ENCODE assay signal across 29 cellular contexts in genomic region chr4:147691820-147692219, GRCh38.
"Had no signal": no experiment of that assay in that cellular context is flagged by ENCODE, and none has a peak within 500 bp of the region (broad histone marks: within the 10 kb centered on the region; RNA-seq: fewer than 3 reads in every experiment).

No MANE protein-coding gene starts in this region.

- ATAC-seq: activated CD4-positive, CD25-positive, alpha-beta regulatory T cell treated with anti-CD3 and anti-CD28 coated beads, Interleukin-2, amount 50 U/mL, for 24 hours; activated CD8-positive, alpha-beta T cell treated with anti-CD3 and anti-CD28 coated beads for 36 hours; activated T-cell treated with anti-CD3 and anti-CD28 coated beads, Interleukin-2, amount 50 U/mL, for 4 hours; activated T-helper 17 cell treated with anti-CD3 and anti-CD28 coated beads, Interleukin-2, amount 50 U/mL, for 72 hours; effector memory CD8-positive, alpha-beta T cell; gastroesophageal sphincter; heart right ventricle had no signal

- H3K4me1 ChIP-seq: ascending aorta, breast epithelium, esophagus squamous epithelium, gastroesophageal sphincter, heart right ventricle had no signal

- DNase-seq: activated B cell treated with CpG ODN at 0.5 μM for 24 hours; activated CD4-positive, alpha-beta T cell treated with anti-CD3 and anti-CD28 coated beads for 48 hours; activated CD4-positive, alpha-beta T cell treated with anti-CD3 and anti-CD28 coated beads, Interleukin-2, amount 50 U/mL, for 1 hour; activated CD4-positive, alpha-beta T cell treated with anti-CD3 and anti-CD28 coated beads, Interleukin-2, amount 50 U/mL, for 48 hours; activated CD8-positive, alpha-beta memory T cell treated with anti-CD3 and anti-CD28 coated beads for 24 hours; activated CD8-positive, alpha-beta T cell treated with anti-CD3 and anti-CD28 coated beads for 36 hours; activated effector memory CD4-positive, alpha-beta T cell treated with Interleukin-2 at 50 U/mL for 16 hours; activated gamma-delta T cell treated with Interleukin-2 at 50 U/mL for 16 hours; activated naive CD4-positive, alpha-beta T cell treated with anti-CD3 and anti-CD28 coated beads, Interleukin-2, amount 50 U/mL, for 16 hours; activated naive CD4-positive, alpha-beta T cell treated with Interleukin-2 at 50 U/mL for 16 hours; activated T-cell treated with anti-CD3 and anti-CD28 coated beads, Interleukin-2, amount 50 U/mL, for 4 hours; dermis blood vessel endothelial cell; effector CD4-positive, alpha-beta T cell; effector memory CD8-positive, alpha-beta T cell; erythroblast; esophagus squamous epithelium; foreskin melanocyte; heart right ventricle; T-helper 1 cell; T-helper 2 cell; WERI-Rb-1 had no signal

- H2AFZ ChIP-seq: hepatocyte had no signal

- H3K4me3 ChIP-seq: ascending aorta, breast epithelium, cardiac muscle cell, coronary artery, esophagus squamous epithelium, gastroesophageal sphincter, heart right ventricle, hepatocyte had no signal

- H3K27me3 ChIP-seq: ascending aorta, breast epithelium, cardiac muscle cell, esophagus squamous epithelium, gastroesophageal sphincter, heart right ventricle, hepatocyte had no signal

- H3K27ac ChIP-seq: ascending aorta, breast epithelium, cardiac muscle cell, coronary artery, esophagus squamous epithelium, gastroesophageal sphincter, heart right ventricle, hepatocyte, WERI-Rb-1 had no signal

- H3K9me3 ChIP-seq: ascending aorta, breast epithelium, esophagus squamous epithelium, gastroesophageal sphincter, heart right ventricle had no signal

- H3K36me3 ChIP-seq: ascending aorta, breast epithelium, cardiac muscle cell, esophagus squamous epithelium, gastroesophageal sphincter, heart right ventricle, WERI-Rb-1 had no signal

- H3K4me2 ChIP-seq: hepatocyte had no signal

- H3K79me2 ChIP-seq: hepatocyte had no signal
